Comparison of ENCODE assay signal across 2 cellular contexts in genomic region chr10:121266370-121266769, GRCh38.
TF ChIP-seq lines count a peak whose summit lies in the region.

No MANE protein-coding gene starts in this region.

TF ChIP-seq in liver, 16 proteins besides CTCF, POLR2A, EP300 and RAD21 (continued from another document):
- TF ChIP-seq ZBTB33 (IDR thresholded peaks at IDR 0.05) (peak; percentile 65), TAF1 (conservative IDR thresholded peaks at IDR 0.05) (no peak), SP1 (IDR thresholded peaks at IDR 0.05) (peak; percentile 24), FOXA2 (IDR thresholded peaks at IDR 0.05) (peak; percentile 45), HNF4G (IDR thresholded peaks at IDR 0.05) (peak; percentile 25), YY1 (IDR thresholded peaks at IDR 0.05) (peak; percentile 70), FOXA1 (IDR thresholded peaks at IDR 0.05) (peak; percentile 33), RXRA (IDR thresholded peaks at IDR 0.05) (peak; percentile 49 to 86), NR2F2 (IDR thresholded peaks at IDR 0.05) (no peak)
- TF ChIP-seq, protein P1, sequence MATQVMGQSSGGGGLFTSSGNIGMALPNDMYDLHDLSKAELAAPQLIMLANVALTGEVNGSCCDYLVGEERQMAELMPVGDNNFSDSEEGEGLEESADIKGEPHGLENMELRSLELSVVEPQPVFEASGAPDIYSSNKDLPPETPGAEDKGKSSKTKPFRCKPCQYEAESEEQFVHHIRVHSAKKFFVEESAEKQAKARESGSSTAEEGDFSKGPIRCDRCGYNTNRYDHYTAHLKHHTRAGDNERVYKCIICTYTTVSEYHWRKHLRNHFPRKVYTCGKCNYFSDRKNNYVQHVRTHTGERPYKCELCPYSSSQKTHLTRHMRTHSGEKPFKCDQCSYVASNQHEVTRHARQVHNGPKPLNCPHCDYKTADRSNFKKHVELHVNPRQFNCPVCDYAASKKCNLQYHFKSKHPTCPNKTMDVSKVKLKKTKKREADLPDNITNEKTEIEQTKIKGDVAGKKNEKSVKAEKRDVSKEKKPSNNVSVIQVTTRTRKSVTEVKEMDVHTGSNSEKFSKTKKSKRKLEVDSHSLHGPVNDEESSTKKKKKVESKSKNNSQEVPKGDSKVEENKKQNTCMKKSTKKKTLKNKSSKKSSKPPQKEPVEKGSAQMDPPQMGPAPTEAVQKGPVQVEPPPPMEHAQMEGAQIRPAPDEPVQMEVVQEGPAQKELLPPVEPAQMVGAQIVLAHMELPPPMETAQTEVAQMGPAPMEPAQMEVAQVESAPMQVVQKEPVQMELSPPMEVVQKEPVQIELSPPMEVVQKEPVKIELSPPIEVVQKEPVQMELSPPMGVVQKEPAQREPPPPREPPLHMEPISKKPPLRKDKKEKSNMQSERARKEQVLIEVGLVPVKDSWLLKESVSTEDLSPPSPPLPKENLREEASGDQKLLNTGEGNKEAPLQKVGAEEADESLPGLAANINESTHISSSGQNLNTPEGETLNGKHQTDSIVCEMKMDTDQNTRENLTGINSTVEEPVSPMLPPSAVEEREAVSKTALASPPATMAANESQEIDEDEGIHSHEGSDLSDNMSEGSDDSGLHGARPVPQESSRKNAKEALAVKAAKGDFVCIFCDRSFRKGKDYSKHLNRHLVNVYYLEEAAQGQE (IDR thresholded peaks at IDR 0.05) = peak; percentile 17
- TF ChIP-seq, protein P2, sequence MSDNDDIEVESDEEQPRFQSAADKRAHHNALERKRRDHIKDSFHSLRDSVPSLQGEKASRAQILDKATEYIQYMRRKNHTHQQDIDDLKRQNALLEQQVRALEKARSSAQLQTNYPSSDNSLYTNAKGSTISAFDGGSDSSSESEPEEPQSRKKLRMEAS (IDR thresholded peaks at IDR 0.05) = peak; percentile 66

TF ChIP-seq in HepG2, 621 proteins besides CTCF, POLR2A, EP300 and RAD21 (continued from another document):
- TF ChIP-seq ATF5 (CRISPR knock-in tag; IDR thresholded peaks at IDR 0.05; ENCODE audit: low read depth) (no peak), NCOA1 (CRISPR knock-in tag; IDR thresholded peaks at IDR 0.05) (no peak), ETV5 (CRISPR knock-in tag; IDR thresholded peaks at IDR 0.05; ENCODE audit: borderline replicate concordance) (no peak), HDAC2 (CRISPR knock-in tag; IDR thresholded peaks at IDR 0.05) (no peak), SPEN (CRISPR knock-in tag; IDR thresholded peaks at IDR 0.05; ENCODE audit: low read depth) (no peak), HOXA5 (CRISPR knock-in tag; IDR thresholded peaks at IDR 0.05) (no peak), HNRNPLL (IDR thresholded peaks at IDR 0.05; ENCODE audit: low read depth, low read length, poor library complexity, severe bottlenecking) (no peak), SMAD3 (CRISPR knock-in tag; IDR thresholded peaks at IDR 0.05) (no peak), TBP (CRISPR knock-in tag; IDR thresholded peaks at IDR 0.05) (no peak), GABPB1 (CRISPR knock-in tag; IDR thresholded peaks at IDR 0.05) (no peak)
